13 cellular contexts compared by ENCODE assay signal in genomic region chr4:48813984-48814383, GRCh38. TPM values are rescaled to one million over a fixed set of nuclear protein-coding genes. Genes with fewer than 3 reads are reported as not detected.
DNase-seq lines count a peak whose midpoint lies in the region; ATAC-seq and TF ChIP-seq lines count a peak whose summit lies in the region.
"Had no signal": no experiment of that assay in that cellular context is flagged by ENCODE, and none has a peak within 500 bp of the region (broad histone marks: within the 10 kb centered on the region; RNA-seq: fewer than 3 reads in every experiment).

No MANE protein-coding gene starts in this region.

- no peaks in the 10 kb centered on the region for H3K36me3 ChIP-seq in tibial nerve

- ATAC-seq in GM18502 (IDR thresholded peaks at IDR 0.05; ENCODE audit: poor library complexity, unreplicated experiment) = peak; percentile 72
- ATAC-seq in GM21526 (IDR thresholded peaks at IDR 0.05; ENCODE audit: low FRiP score, unreplicated experiment) = peak; percentile 70
- peak; percentile 43 for ATAC-seq in HG03520 (IDR thresholded peaks at IDR 0.05; ENCODE audit: unreplicated experiment)
- no peak for ATAC-seq in activated CD4-positive, alpha-beta T cell treated with anti-CD3 and anti-CD28 coated beads for 36 hours
- ATAC-seq: HCT116 had no signal

- H3K4me3 Mint-ChIP-seq in activated CD4-positive, alpha-beta T cell treated with anti-CD3 and anti-CD28 coated beads for 36 hours = no peak overlapping the region
- no peak overlapping the region for H3K4me3 Mint-ChIP-seq in activated T-helper 2 cell treated with anti-CD3 and anti-CD28 coated beads, Interferon-gamma antibody, Interleukin-2, Interleukin-4, amounts not matched to agents 10 μg/mL and 5 μg/mL and 100 μg/mL, durations not matched to agents 14 hours and 24 hours and 36 hours (ENCODE audit: low read depth)
- H3K4me3 Mint-ChIP-seq: CD4-positive, alpha-beta memory T cell had no signal

- CTCF ChIA-PET in activated CD4-positive, alpha-beta T cell treated with anti-CD3 and anti-CD28 coated beads for 36 hours (lab: Charles Lee) = interaction anchor here (1.4 kb wide), 1 partner anchor 10 kb away, joined by 3 read pairs; no protein-coding TSS in a partner anchor

- intact Hi-C loops in activated CD4-positive, alpha-beta T cell treated with anti-CD3 and anti-CD28 coated beads for 36 hours (cut with DNase I, micrococcal nuclease) = no loop called here
- intact Hi-C loops in activated T-helper 2 cell treated with anti-CD3 and anti-CD28 coated beads, Interferon-gamma antibody, Interleukin-2, Interleukin-4, amounts not matched to agents 10 μg/mL and 5 μg/mL and 100 μg/mL, durations not matched to agents 14 hours and 24 hours and 36 hours (cut with micrococcal nuclease) = no loop called here

- peaks cover 3% of the 10 kb centered on the region for H3K27me3 Mint-ChIP-seq in activated CD4-positive, alpha-beta T cell treated with anti-CD3 and anti-CD28 coated beads for 36 hours
- H3K27me3 Mint-ChIP-seq in activated T-helper 2 cell treated with anti-CD3 and anti-CD28 coated beads, Interferon-gamma antibody, Interleukin-2, Interleukin-4, amounts not matched to agents 10 μg/mL and 5 μg/mL and 100 μg/mL, durations not matched to agents 14 hours and 24 hours and 36 hours (ENCODE audit: low read depth) = peaks cover 10% of the 10 kb centered on the region

- DNase-seq in NCI-H82 treated with DMSO at 0.1 percent for 48 hours (lab: John Stamatoyannopoulos, UW; ENCODE audit: unreplicated experiment) (peak; percentile 95), NCI-H526 treated with DMSO at 0.1 percent for 48 hours (lab: John Stamatoyannopoulos, UW) (no peak), tibial nerve (ENCODE audit: low spot score in 2 of 2) (no peak)
- DNase-seq in activated CD4-positive, alpha-beta T cell treated with anti-CD3 and anti-CD28 coated beads for 36 hours = no peak
- DNase-seq in activated T-helper 2 cell treated with anti-CD3 and anti-CD28 coated beads, Interferon-gamma antibody, Interleukin-2, Interleukin-4, amounts not matched to agents 10 μg/mL and 5 μg/mL and 100 μg/mL, durations not matched to agents 14 hours and 24 hours and 36 hours (ENCODE audit: low spot score) = no peak
- DNase-seq: CD4-positive, alpha-beta memory T cell; NCI-H2029 treated with DMSO at 0.1 percent for 48 hours had no signal

- TF ChIP-seq POLR2A in tibial nerve (IDR thresholded peaks at IDR 0.05) = no peak

- H3K36me3 Mint-ChIP-seq in activated CD4-positive, alpha-beta T cell treated with anti-CD3 and anti-CD28 coated beads for 36 hours (ENCODE audit: low read depth) = no peaks in the 10 kb centered on the region
- H3K36me3 Mint-ChIP-seq in activated T-helper 2 cell treated with anti-CD3 and anti-CD28 coated beads, Interferon-gamma antibody, Interleukin-2, Interleukin-4, amounts not matched to agents 10 μg/mL and 5 μg/mL and 100 μg/mL, durations not matched to agents 14 hours and 24 hours and 36 hours (ENCODE audit: low read depth) = no peaks in the 10 kb centered on the region
- H3K36me3 Mint-ChIP-seq: CD4-positive, alpha-beta memory T cell had no signal

- H3K9me3 Mint-ChIP-seq in activated CD4-positive, alpha-beta T cell treated with anti-CD3 and anti-CD28 coated beads for 36 hours (ENCODE audit: low read depth) = no peaks in the 10 kb centered on the region
- no peaks in the 10 kb centered on the region for H3K9me3 Mint-ChIP-seq in activated T-helper 2 cell treated with anti-CD3 and anti-CD28 coated beads, Interferon-gamma antibody, Interleukin-2, Interleukin-4, amounts not matched to agents 10 μg/mL and 5 μg/mL and 100 μg/mL, durations not matched to agents 14 hours and 24 hours and 36 hours

- H3K27ac ChIP-seq in tibial nerve = no peak overlapping the region
- H3K27ac ChIP-seq: epithelial cell of prostate, VCaP had no signal

- no peak overlapping the region for H3K27ac Mint-ChIP-seq in activated CD4-positive, alpha-beta T cell treated with anti-CD3 and anti-CD28 coated beads for 36 hours
- H3K27ac Mint-ChIP-seq in activated T-helper 2 cell treated with anti-CD3 and anti-CD28 coated beads, Interferon-gamma antibody, Interleukin-2, Interleukin-4, amounts not matched to agents 10 μg/mL and 5 μg/mL and 100 μg/mL, durations not matched to agents 14 hours and 24 hours and 36 hours = no peak overlapping the region
- H3K27ac Mint-ChIP-seq: CD4-positive, alpha-beta memory T cell had no signal

- whole genome bisulfite sequencing in tibial nerve, 2 donors = 62 to 73% methylated on average over 2 of the region's 2 CpGs

- POLR2A ChIA-PET in activated CD4-positive, alpha-beta T cell treated with anti-CD3 and anti-CD28 coated beads for 36 hours (lab: Charles Lee) = interaction anchor here (1.0 kb wide), 1 partner anchor 9 kb away, joined by 6 read pairs; no protein-coding TSS in a partner anchor

- H3K4me1 Mint-ChIP-seq in activated CD4-positive, alpha-beta T cell treated with anti-CD3 and anti-CD28 coated beads for 36 hours = peaks cover 5% of the 10 kb centered on the region
- H3K4me1 Mint-ChIP-seq in activated T-helper 2 cell treated with anti-CD3 and anti-CD28 coated beads, Interferon-gamma antibody, Interleukin-2, Interleukin-4, amounts not matched to agents 10 μg/mL and 5 μg/mL and 100 μg/mL, durations not matched to agents 14 hours and 24 hours and 36 hours (ENCODE audit: low read depth) = peaks cover 5% of the 10 kb centered on the region
- H3K4me1 Mint-ChIP-seq: CD4-positive, alpha-beta memory T cell had no signal

- no peaks in the 10 kb centered on the region for H3K27me3 ChIP-seq in tibial nerve

- H3K4me1 ChIP-seq in tibial nerve = no peaks in the 10 kb centered on the region

- no peak for TF ChIP-seq CTCF in tibial nerve (IDR thresholded peaks at IDR 0.05)

- H3K4me3 ChIP-seq in tibial nerve = no peak overlapping the region

- no peak for TF ChIP-seq EP300 in tibial nerve (IDR thresholded peaks at IDR 0.05)

- no peaks in the 10 kb centered on the region for H3K9me3 ChIP-seq in tibial nerve

RNA-seq across cellular contexts. Expression of gene OCIAD1, which starts 16.9 kb away (rescaled TPM):
- 100 to 1,000 TPM; 113 to 162 TPM for total RNA-seq in activated CD4-positive, alpha-beta T cell treated with anti-CD3 and anti-CD28 coated beads for 36 hours
- total RNA-seq in tibial nerve = 100 to 1,000 TPM in 1 of 4 donors, 10 to 100 TPM in 3; 85.1 to 133 (median 93.4) TPM
- 114 and 116 TPM in 2 replicates for total RNA-seq in activated T-helper 2 cell treated with anti-CD3 and anti-CD28 coated beads, Interferon-gamma antibody, Interleukin-2, Interleukin-4, amounts not matched to agents 10 μg/mL and 5 μg/mL and 100 μg/mL, durations not matched to agents 14 hours and 24 hours and 36 hours

RNA-seq across cellular contexts. Expression of gene FRYL, which starts 33.9 kb away (rescaled TPM):
- total RNA-seq in activated CD4-positive, alpha-beta T cell treated with anti-CD3 and anti-CD28 coated beads for 36 hours = 10 to 100 TPM; 67.9 to 69.8 TPM
- total RNA-seq in tibial nerve = 100 to 1,000 TPM in 2 of 4 donors, 10 to 100 TPM in 2; 88.3 to 122 (median 99.7) TPM
- total RNA-seq in activated T-helper 2 cell treated with anti-CD3 and anti-CD28 coated beads, Interferon-gamma antibody, Interleukin-2, Interleukin-4, amounts not matched to agents 10 μg/mL and 5 μg/mL and 100 μg/mL, durations not matched to agents 14 hours and 24 hours and 36 hours = 68.2 and 69.6 TPM in 2 replicates
